20 cellular contexts compared by ENCODE assay signal in genomic region chr9:36992501-36993316, GRCh38. TPM values are rescaled to one million over a fixed set of nuclear protein-coding genes. Genes with fewer than 3 reads are reported as not detected.
DNase-seq lines count a peak whose midpoint lies in the region; ATAC-seq, FAIRE-seq and TF ChIP-seq lines count a peak whose summit lies in the region.
"Had no signal": no experiment of that assay in that cellular context is flagged by ENCODE, and none has a peak within 500 bp of the region (broad histone marks: within the 10 kb centered on the region; RNA-seq: fewer than 3 reads in every experiment).

No MANE protein-coding gene starts in this region.

- peaks cover 72% of the 10 kb centered on the region for H3K4me1 ChIP-seq in OCI-LY7 (ENCODE audit: insufficient read depth, low read length, poor library complexity, severe bottlenecking)
- H3K4me1 ChIP-seq: A549 had no signal

- H3K79me2 ChIP-seq in OCI-LY7 (ENCODE audit: insufficient read depth, low read depth, low read length) = peaks cover 83% of the 10 kb centered on the region

- H3K4me2 ChIP-seq in OCI-LY7 (ENCODE audit: low read length) = peak overlapping the region; percentile 23; the same call in 1 of the 2 replicates
- H3K4me2 ChIP-seq: A549, GM23338 had no signal

- CTCF ChIA-PET in OCI-LY7 (lab: Charles Lee; ENCODE audit: unreplicated experiment) = interaction anchor here (0.5 kb wide), 1 partner anchor 222 kb away, joined by 3 read pairs; no protein-coding TSS in a partner anchor

- H3K36me3 ChIP-seq in OCI-LY7 (ENCODE audit: insufficient read depth, low read length) = peaks cover 91% of the 10 kb centered on the region

- POLR2A ChIA-PET in OCI-LY7 (lab: Charles Lee) = interaction anchor here (0.5 to 1.7 kb wide), 5 partner anchors 12 to 1963 kb away, joined by 3 to 5 read pairs (median 4); no protein-coding TSS in a partner anchor

- no TSS peak for BruUV-seq in OCI-LY7 (replicated peaks; lab: Mats Ljungman, UMichigan)

- peak; percentile 8 for DNase-seq in AG09309 (ENCODE audit: low read depth)
- DNase-seq in GM12892 (ENCODE audit: insufficient read length) = no peak
- DNase-seq in OCI-LY7 (ENCODE audit: low spot score) = peak; percentile 42
- DNase-seq in fibroblast of mammary gland (ENCODE audit: low read depth) = peak; percentile 23
- no peak for DNase-seq in retina
- DNase-seq: CD8-positive, alpha-beta memory T cell; EL; Kasumi-1; NCI-H1417; NCI-H2029; NCI-H2171 treated with DMSO at 0.1 percent for 48 hours; SIG-M5 had no signal

- H3K9me3 ChIP-seq in OCI-LY7 (ENCODE audit: low read length) = 0 out of 2 replicates have a peak, but pooled peaks cover 4% of the 10 kb centered on the region

- no peaks in the 10 kb centered on the region for H3K9me2 ChIP-seq in OCI-LY7 (ENCODE audit: insufficient read depth, low read length)

- H3K4me3 ChIP-seq in AG09309 (ENCODE audit: control insufficient read depth, low read depth, low read length) (no peak overlapping the region), OCI-LY7 (ENCODE audit: low read depth, low read length, poor library complexity, severe bottlenecking) (no peak overlapping the region), fibroblast of mammary gland (ENCODE audit: control insufficient read depth, low read depth, low read length) (no peak overlapping the region)
- H3K4me3 ChIP-seq: A549, GM23338 had no signal

- no peak for TF ChIP-seq POLR2A in GM12892 (IDR thresholded peaks at IDR 0.05; ENCODE audit: low read depth, low read length)

- H3K27ac ChIP-seq in OCI-LY7 (ENCODE audit: low read depth, low read length, poor library complexity, severe bottlenecking) = peak overlapping the region; percentile 64
- H3K27ac ChIP-seq: A549 had no signal

- intact Hi-C loops in OCI-LY7 (cut with micrococcal nuclease; ENCODE audit: unreplicated experiment) = loop anchor here (10.0 kb wide), 1 partner anchor 202 kb away; no protein-coding TSS in a partner anchor

- no peaks in the 10 kb centered on the region for H4K20me1 ChIP-seq in OCI-LY7 (ENCODE audit: insufficient read depth, low read length)

- peak; percentile 69 for FAIRE-seq in GM12892 (lab: Jason Lieb, UNC)
- FAIRE-seq: A549 had no signal

- TF ChIP-seq CTCF in AG09309 (IDR thresholded peaks at IDR 0.05; ENCODE audit: control insufficient read depth, insufficient read depth, low read depth, low read length, missing control alignments) = no peak
- TF ChIP-seq CTCF in OCI-LY7 (conservative IDR thresholded peaks at IDR 0.05; ENCODE audit: low read length) = no peak
- no peak for TF ChIP-seq CTCF in fibroblast of mammary gland (conservative IDR thresholded peaks at IDR 0.05; ENCODE audit: control insufficient read depth, insufficient read depth, low read depth, low read length)

- H2AFZ ChIP-seq in OCI-LY7 (ENCODE audit: low read length) = no peak overlapping the region
- H2AFZ ChIP-seq: GM23338 had no signal

- ATAC-seq in HG03432 (IDR thresholded peaks at IDR 0.05; ENCODE audit: unreplicated experiment) (no peak), HG02840 (IDR thresholded peaks at IDR 0.05; ENCODE audit: low FRiP score, unreplicated experiment) (no peak), GM21576 (IDR thresholded peaks at IDR 0.05; ENCODE audit: unreplicated experiment) (no peak)
- ATAC-seq: A549, GM23338 had no signal

RNA-seq across cellular contexts. Expression of gene PAX5, which starts 41.4 kb away (rescaled TPM):
- 33.5 TPM for polyA plus RNA-seq in GM12892 (2012; ENCODE audit: missing spikeins)
- total RNA-seq in OCI-LY7 (2014; rRNA removed; shearing (Covaris generic)) = 50.4 and 62.5 TPM in 2 replicates
- total RNA-seq in OCI-LY7 (2022) = 141 and 148 TPM in 2 replicates
- total RNA-seq: NCI-H460, RPMI7951 had no signal
- polyA plus RNA-seq: A549; BJ; CD8-positive, alpha-beta memory T cell had no signal

Comparison
In these comparisons a context has a peak if more than half of its experiments do, and no peak if none do; other contexts are left out.
1. DNase-seq: peak in AG09309 (single experiment), OCI-LY7 (single experiment) and fibroblast of mammary gland (single experiment); none in GM12892 (single experiment) and retina (single experiment).